Comparison of ENCODE assay signal across 27 cellular contexts in genomic region chr15:82923744-82924143, GRCh38.
"Had no signal": no experiment of that assay in that cellular context is flagged by ENCODE, and none has a peak within 500 bp of the region (broad histone marks: within the 10 kb centered on the region; RNA-seq: fewer than 3 reads in every experiment).

No MANE protein-coding gene starts in this region.

- ATAC-seq: left colon, left lung, lower lobe of right lung, natural killer cell, pancreas, right lobe of liver had no signal

- H3K9me3 ChIP-seq: left lung, lower lobe of right lung, pancreas, right atrium auricular region, right lobe of liver, tibial nerve, upper lobe of left lung, vagina had no signal

- H3K9me3 Mint-ChIP-seq: mesothelial cell of epicardium; naive B cell; natural killer cell; nephron progenitor cell; stimulated activated naive CD8-positive, alpha-beta T cell treated with anti-CD3 and anti-CD28 coated beads, Interleukin-15, Interleukin-2, amounts not matched to agents 100 ng/mL and 50 ng/mL, for 24 hours had no signal

- H3K4me2 ChIP-seq: smooth muscle cell had no signal

- DNase-seq: head of caudate nucleus; hippocampal formation; left colon; left lung; lower lobe of right lung; mammary epithelial cell; mesenchymal stem cell; naive B cell; natural killer cell; nephron progenitor cell; nucleus accumbens; pancreas; posterior cingulate gyrus; right lobe of liver; stimulated activated CD4-positive, alpha-beta T cell treated with anti-CD3 and anti-CD28 coated beads, Interleukin-1b, Interleukin-23, amount 100 ng/mL, for 48 hours; stimulated activated CD4-positive, alpha-beta T cell treated with anti-CD3 and anti-CD28 coated beads, Interleukin-2, amount 100 ng/mL, for 48 hours; stimulated activated CD4-positive, alpha-beta T cell treated with anti-CD3 and anti-CD28 coated beads, Interleukin-4, amount 100 ng/mL, for 4 hours; stimulated activated CD8-positive, alpha-beta memory T cell treated with anti-CD3 and anti-CD28 coated beads, Interleukin-4, amount 100 ng/mL, for 48 hours; stimulated activated naive CD4-positive, alpha-beta T cell; substantia nigra; upper lobe of left lung had no signal

- H3K27ac Mint-ChIP-seq: mesothelial cell of epicardium; naive B cell; natural killer cell; stimulated activated naive CD8-positive, alpha-beta T cell treated with anti-CD3 and anti-CD28 coated beads, Interleukin-15, Interleukin-2, amounts not matched to agents 100 ng/mL and 50 ng/mL, for 24 hours had no signal

- H3K27ac ChIP-seq: left lung, lower lobe of right lung, right atrium auricular region, tibial nerve, upper lobe of left lung, vagina had no signal

- H3K27me3 Mint-ChIP-seq: stimulated activated naive CD8-positive, alpha-beta T cell treated with anti-CD3 and anti-CD28 coated beads, Interleukin-15, Interleukin-2, amounts not matched to agents 100 ng/mL and 50 ng/mL, for 24 hours had no signal

- H3K4me3 ChIP-seq: left lung, lower lobe of right lung, pancreas, right atrium auricular region, right lobe of liver, smooth muscle cell, tibial nerve, upper lobe of left lung, vagina had no signal

- H3K36me3 ChIP-seq: left lung, lower lobe of right lung, pancreas, right atrium auricular region, right lobe of liver, tibial nerve, upper lobe of left lung, vagina had no signal

- H3K4me3 Mint-ChIP-seq: mesothelial cell of epicardium; naive B cell; natural killer cell; nephron progenitor cell; stimulated activated naive CD8-positive, alpha-beta T cell treated with anti-CD3 and anti-CD28 coated beads, Interleukin-15, Interleukin-2, amounts not matched to agents 100 ng/mL and 50 ng/mL, for 24 hours had no signal

- H3K27me3 ChIP-seq: left lung, pancreas, right atrium auricular region, right lobe of liver, tibial nerve, upper lobe of left lung, vagina had no signal

- H3K4me1 Mint-ChIP-seq: mesothelial cell of epicardium, natural killer cell had no signal

- H3K36me3 Mint-ChIP-seq: mesothelial cell of epicardium, naive B cell, natural killer cell had no signal

- H3K4me1 ChIP-seq: left lung, lower lobe of right lung, vagina had no signal
